Comparison of ENCODE assay signal across 20 cellular contexts in genomic region chr7:150879345-150879744, GRCh38. TPM values are rescaled to one million over a fixed set of nuclear protein-coding genes. Genes with fewer than 3 reads are reported as not detected.
DNase-seq lines count a peak whose midpoint lies in the region; ATAC-seq, FAIRE-seq and TF ChIP-seq lines count a peak whose summit lies in the region.
"Had no signal": no experiment of that assay in that cellular context is flagged by ENCODE, and none has a peak within 500 bp of the region (broad histone marks: within the 10 kb centered on the region; RNA-seq: fewer than 3 reads in every experiment).

No MANE protein-coding gene starts in this region.

- H3K9me3 ChIP-seq in A673 (ENCODE audit: low read depth, low read length, poor library complexity, severe bottlenecking) (peaks cover 9% of the 10 kb centered on the region), astrocyte (ENCODE audit: insufficient read depth, low read depth, low read length) (no peaks in the 10 kb centered on the region)

- H3K36me3 Mint-ChIP-seq in astrocyte (ENCODE audit: low read depth, unreplicated experiment), result peaks cover 3% of the 10 kb centered on the region

- peak; percentile 77 for DNase-seq in A673 (ENCODE audit: low spot score)
- DNase-seq in HFF-Myc (ENCODE audit: extremely low read depth, low read depth), result peak; percentile 7
- DNase-seq in astrocyte (ENCODE audit: low read depth), result peak; percentile 36
- peak; percentile 55 for DNase-seq in kidney tubule cell (ENCODE audit: low spot score)
- no peak for DNase-seq in SIG-M5 (lab: John Stamatoyannopoulos, UW)
- no peak for DNase-seq in left ventricle myocardium superior
- DNase-seq: activated CD4-positive, alpha-beta memory T cell treated with anti-CD3 and anti-CD28 coated beads, Interleukin-2, amount 10 ng/mL, durations not matched to agents 7 days and 5 days; activated T-cell treated with anti-CD3 and anti-CD28 coated beads, Interleukin-2, amount 50 U/mL, for 72 hours; CD8-positive, alpha-beta T cell; cerebellar nuclear complex; gastrocnemius medialis; GM23248; MG63; NCI-H187 treated with DMSO at 0.1 percent for 48 hours; NCI-H510A; upper lobe of left lung had no signal

- H3K4me3 Mint-ChIP-seq in astrocyte (ENCODE audit: unreplicated experiment), result no peak overlapping the region
- H3K4me3 Mint-ChIP-seq: activated CD4-positive, alpha-beta memory T cell treated with anti-CD3 and anti-CD28 coated beads, Interleukin-2, amount 10 ng/mL, durations not matched to agents 7 days and 5 days; activated T-cell treated with anti-CD3 and anti-CD28 coated beads, Interleukin-2, amount 50 U/mL, for 72 hours; CD8-positive, alpha-beta T cell; natural killer cell treated with Interleukin-12 subunit alpha and Interleukin-12 subunit beta and Interleukin-15 and Interleukin-18, amount 100 ng/mL, for 72 hours; stimulated activated naive CD8-positive, alpha-beta T cell treated with anti-CD3 and anti-CD28 coated beads, Interleukin-15, Interleukin-2, amounts not matched to agents 100 ng/mL and 50 ng/mL, for 24 hours had no signal

- H4K20me1 ChIP-seq in astrocyte (ENCODE audit: insufficient read depth, low read length), result no peaks in the 10 kb centered on the region

- CTCF ChIA-PET in A673 (lab: Charles Lee), result interaction anchor here (1.0 to 1.2 kb wide), 2 partner anchors 19 to 101 kb away, joined by 3 to 4 read pairs; no protein-coding TSS in a partner anchor

- no TSS peak for BruUV-seq in A673 (replicated peaks; lab: Mats Ljungman, UMichigan)

- no peaks in the 10 kb centered on the region for H3K79me2 ChIP-seq in astrocyte (ENCODE audit: insufficient read depth, low read length)

- H3K4me3 ChIP-seq in A673 (ENCODE audit: low read depth, low read length, poor library complexity, severe bottlenecking), result no peak overlapping the region
- no peak overlapping the region for H3K4me3 ChIP-seq in HFF-Myc (replicated peaks; ENCODE audit: low read depth, low read length)
- no peak overlapping the region for H3K4me3 ChIP-seq in astrocyte (ENCODE audit: insufficient read depth, low read depth, low read length)
- H3K4me3 ChIP-seq: gastrocnemius medialis, GM23248, MG63, upper lobe of left lung had no signal

- H3K36me3 ChIP-seq in A673 (ENCODE audit: insufficient read depth, low read length, poor library complexity, severe bottlenecking), result no peaks in the 10 kb centered on the region
- no peaks in the 10 kb centered on the region for H3K36me3 ChIP-seq in astrocyte (ENCODE audit: insufficient read depth, low read length)
- H3K36me3 ChIP-seq: gastrocnemius medialis, MG63, upper lobe of left lung had no signal

- H3K27me3 ChIP-seq in A673 (replicated peaks; ENCODE audit: insufficient read depth, low read depth, low read length, poor library complexity) (peaks cover 4% of the 10 kb centered on the region), astrocyte (ENCODE audit: insufficient read depth, low read length) (no peaks in the 10 kb centered on the region)
- H3K27me3 ChIP-seq: gastrocnemius medialis, MG63, upper lobe of left lung had no signal

- peaks cover 13% of the 10 kb centered on the region for H3K4me1 Mint-ChIP-seq in astrocyte (ENCODE audit: low read depth, unreplicated experiment)

- intact Hi-C loops in A673 (cut with micrococcal nuclease; ENCODE audit: unreplicated experiment), result no loop called here
- intact Hi-C loops in left ventricle myocardium superior (cut with micrococcal nuclease), result no loop called here

- peak overlapping the region; percentile 50 for H3K27ac Mint-ChIP-seq in astrocyte (ENCODE audit: unreplicated experiment)
- H3K27ac Mint-ChIP-seq: activated CD4-positive, alpha-beta memory T cell treated with anti-CD3 and anti-CD28 coated beads, Interleukin-2, amount 10 ng/mL, durations not matched to agents 7 days and 5 days; activated T-cell treated with anti-CD3 and anti-CD28 coated beads, Interleukin-2, amount 50 U/mL, for 72 hours; CD8-positive, alpha-beta T cell; natural killer cell treated with Interleukin-12 subunit alpha and Interleukin-12 subunit beta and Interleukin-15 and Interleukin-18, amount 100 ng/mL, for 72 hours; stimulated activated naive CD8-positive, alpha-beta T cell treated with anti-CD3 and anti-CD28 coated beads, Interleukin-15, Interleukin-2, amounts not matched to agents 100 ng/mL and 50 ng/mL, for 24 hours had no signal

- peaks cover 14% of the 10 kb centered on the region for H3K9me3 Mint-ChIP-seq in astrocyte (ENCODE audit: unreplicated experiment)

- H3K9ac ChIP-seq in astrocyte (ENCODE audit: low read length), result no peak overlapping the region
- H3K9ac ChIP-seq: GM23248 had no signal

- H3K27ac ChIP-seq in A673 (ENCODE audit: low read depth, low read length, poor library complexity, severe bottlenecking), result no peak overlapping the region
- no peak overlapping the region for H3K27ac ChIP-seq in astrocyte (ENCODE audit: low read depth, low read length)
- H3K27ac ChIP-seq: gastrocnemius medialis, GM23248, upper lobe of left lung had no signal

- TF ChIP-seq CTCF in A673 (conservative IDR thresholded peaks at IDR 0.05; ENCODE audit: low read depth, low read length), result no peak
- TF ChIP-seq CTCF in HFF-Myc (IDR thresholded peaks at IDR 0.05; ENCODE audit: low read depth, low read length, missing control alignments), result no peak
- TF ChIP-seq CTCF in astrocyte (IDR thresholded peaks at IDR 0.05; ENCODE audit: insufficient read depth, low read depth, low read length), result no peak

- peak overlapping the region; percentile 54 for H3K4me2 ChIP-seq in astrocyte (ENCODE audit: low read length)

- ATAC-seq in HG03139 (IDR thresholded peaks at IDR 0.05; ENCODE audit: unreplicated experiment) (no peak), left ventricle myocardium superior (no peak), HG02870 (IDR thresholded peaks at IDR 0.05; ENCODE audit: unreplicated experiment) (no peak)
- ATAC-seq: activated T-cell treated with anti-CD3 and anti-CD28 coated beads, Interleukin-2, amount 50 U/mL, for 72 hours; CD8-positive, alpha-beta T cell; gastrocnemius medialis; natural killer cell treated with Interleukin-12 subunit alpha and Interleukin-12 subunit beta and Interleukin-15 and Interleukin-18, amount 100 ng/mL, for 72 hours had no signal

- no peaks in the 10 kb centered on the region for H3K27me3 Mint-ChIP-seq in astrocyte (ENCODE audit: low read depth, unreplicated experiment)

- no peak for FAIRE-seq in astrocyte (lab: Jason Lieb, UNC)

- peaks cover 13% of the 10 kb centered on the region for H3K4me1 ChIP-seq in A673 (ENCODE audit: insufficient read depth, low read length, poor library complexity, severe bottlenecking)
- peaks cover 6% of the 10 kb centered on the region for H3K4me1 ChIP-seq in astrocyte (ENCODE audit: insufficient read depth, low read length)
- H3K4me1 ChIP-seq: gastrocnemius medialis had no signal

- H2AFZ ChIP-seq in astrocyte (ENCODE audit: low read depth, low read length), result no peak overlapping the region
- H2AFZ ChIP-seq: GM23248 had no signal

- POLR2A ChIA-PET in A673 (lab: Charles Lee; ENCODE audit: low non-redundant PET), result no interaction called here

RNA-seq across cellular contexts. Expression of gene AOC1, which starts 27.0 kb away (rescaled TPM):
- total RNA-seq in A673 (2021), result not detected in 2 replicates
- total RNA-seq in astrocyte, result not detected in 2 replicates
- total RNA-seq in left ventricle myocardium superior, result 0.17 TPM
- total RNA-seq: activated CD4-positive, alpha-beta memory T cell treated with anti-CD3 and anti-CD28 coated beads, Interleukin-2, amount 10 ng/mL, durations not matched to agents 7 days and 5 days; activated T-cell treated with anti-CD3 and anti-CD28 coated beads, Interleukin-2, amount 50 U/mL, for 72 hours; CD8-positive, alpha-beta T cell; GM23248; natural killer cell treated with Interleukin-12 subunit alpha and Interleukin-12 subunit beta and Interleukin-15 and Interleukin-18, amount 100 ng/mL, for 72 hours had no signal

Comparison
In these comparisons a context has a peak if more than half of its experiments do, and no peak if none do; other contexts are left out.
1. DNase-seq: peak in A673 (single experiment), HFF-Myc (single experiment), astrocyte (single experiment) and kidney tubule cell (single experiment); none in SIG-M5 (single experiment) and left ventricle myocardium superior (single experiment).